In the genomic region with DNA sequence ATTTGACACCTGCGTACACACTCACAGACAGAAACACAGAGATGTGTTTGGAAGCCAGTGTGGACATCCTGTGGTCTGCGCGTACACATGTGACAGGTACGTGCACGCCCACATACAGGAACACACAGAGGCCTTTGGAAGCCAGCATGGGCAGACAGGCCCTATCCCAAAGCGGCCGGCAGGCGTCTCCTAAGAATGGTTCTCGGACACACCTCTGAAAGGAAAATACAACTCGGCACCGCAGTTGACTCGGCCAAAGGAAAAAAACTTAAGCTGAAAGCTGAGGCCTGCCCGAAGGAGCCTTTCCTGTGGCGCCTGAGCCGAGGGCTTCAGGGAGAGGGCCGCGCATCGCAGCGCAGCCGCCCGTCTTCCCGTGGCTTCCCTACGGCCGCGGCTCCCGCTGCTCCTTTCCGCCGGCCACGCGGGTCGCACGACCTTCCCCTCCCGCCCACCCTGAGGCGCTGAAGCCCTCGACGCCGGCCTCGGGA, we compare ENCODE assay signal across 8 cellular contexts. TPM values are rescaled to one million over a fixed set of nuclear protein-coding genes. Genes with fewer than 3 reads are reported as not detected.
DNase-seq lines count a peak whose midpoint lies in the region; ATAC-seq and TF ChIP-seq lines count a peak whose summit lies in the region.

No MANE protein-coding gene starts in this region.

- no peaks in the 10 kb centered on the region for H3K9me2 ChIP-seq in Karpas-422 (replicated peaks; ENCODE audit: insufficient read depth, low read length)

- peaks cover 41% of the 10 kb centered on the region for H3K4me1 ChIP-seq in Karpas-422 (ENCODE audit: low read length)

- peak overlapping the region; percentile 83 for H3K9ac ChIP-seq in Karpas-422 (ENCODE audit: low read length)

- no peaks in the 10 kb centered on the region for H3K9me3 ChIP-seq in Karpas-422 (ENCODE audit: low read length)

- H3K4me2 ChIP-seq in Karpas-422 (ENCODE audit: low read depth, low read length, poor library complexity, severe bottlenecking) = peak overlapping the region; percentile 58

- ATAC-seq in GM21526 (IDR thresholded peaks at IDR 0.05; ENCODE audit: low FRiP score, unreplicated experiment) (peak; percentile 34), HG02840 (IDR thresholded peaks at IDR 0.05; ENCODE audit: low FRiP score, unreplicated experiment) (no peak)

- DNase-seq in DMS 273 treated with DMSO at 0.1 percent for 48 hours (lab: John Stamatoyannopoulos, UW) (peak; percentile 13), Karpas-422 (peak; percentile 67), T follicular helper cell (ENCODE audit: low read depth) (peak; percentile 18), astrocyte of the cerebellum (ENCODE audit: low read depth) (peak; percentile 52), skeletal muscle cell (ENCODE audit: low read depth) (peak; percentile 31)

- TF ChIP-seq CTCF in astrocyte of the cerebellum (IDR thresholded peaks at IDR 0.05; ENCODE audit: low read depth, low read length, missing control alignments) = peak; percentile 76

- peaks cover 41% of the 10 kb centered on the region; the same call in 1 of the 2 replicates for H3K36me3 ChIP-seq in Karpas-422 (ENCODE audit: insufficient read depth, low read length)

- H3K27ac ChIP-seq in Karpas-422 (ENCODE audit: low read length) = no peak overlapping the region

- H2AFZ ChIP-seq in Karpas-422 (ENCODE audit: low read length) = 0 out of 2 replicates have a peak overlapping the region, but pooled peaks have one; percentile 0

- in situ Hi-C loops in astrocyte of the cerebellum (cut with HindIII; ENCODE audit: low sequenced_read_pairs) = no loop called here

- peaks cover 8% of the 10 kb centered on the region; the same call in 1 of the 2 replicates for H4K20me1 ChIP-seq in Karpas-422 (ENCODE audit: insufficient read depth, low read depth, low read length)

- peaks cover 94% of the 10 kb centered on the region for H3K79me2 ChIP-seq in Karpas-422 (ENCODE audit: low read length)

- H3K27me3 ChIP-seq in Karpas-422 (ENCODE audit: low read length) = no peaks in the 10 kb centered on the region

- peak overlapping the region; percentile 97 for H3K4me3 ChIP-seq in Karpas-422 (ENCODE audit: low read length)
- peak overlapping the region; percentile 80 for H3K4me3 ChIP-seq in astrocyte of the cerebellum (ENCODE audit: low read depth, low read length)
- H3K4me3 ChIP-seq in iPS-11a (ENCODE audit: low read depth, low read length) = peak overlapping the region; percentile 17
- peak overlapping the region; percentile 98 for H3K4me3 ChIP-seq in skeletal muscle cell (ENCODE audit: low read depth, low read length)

RNA-seq across cellular contexts. Expression of gene CEP43, which starts 1.4 kb away (rescaled TPM):
- 18.5 and 19.5 TPM in 2 replicates for total RNA-seq in Karpas-422 (2014; rRNA removed; shearing (Covaris generic); ENCODE audit: low replicate concordance)

RNA-seq across cellular contexts. Expression of gene RNASET2, which starts 41.5 kb away (rescaled TPM):
- total RNA-seq in Karpas-422 (2014; rRNA removed; shearing (Covaris generic); ENCODE audit: low replicate concordance) = 147 and 246 TPM in 2 replicates

Comparison
In these comparisons a context has a peak if more than half of its experiments do, and no peak if none do; other contexts are left out.
1. DNase-seq: peak in every context shown above with its lines; median percentile 67 in Karpas-422; 52 in astrocyte of the cerebellum; 31 in skeletal muscle cell; 18 in T follicular helper cell; 13 in DMS 273 treated with DMSO at 0.1 percent for 48 hours.
2. H3K4me3 ChIP-seq: peak in every context shown above with its lines; median percentile 98 in skeletal muscle cell; 97 in Karpas-422; 80 in astrocyte of the cerebellum; 17 in iPS-11a.